ENCODE assay signal across 3 cellular contexts in genomic region chr1:25682059-25682601, GRCh38.
A peak's percentile ranks its signal among the peaks of the same experiment; 100 is the strongest.
TF ChIP-seq lines count a peak whose summit lies in the region.

No MANE protein-coding gene starts in this region.

TF ChIP-seq in liver, 16 proteins besides CTCF, POLR2A, EP300 and RAD21 (continued from another document):
- TF ChIP-seq, protein P1, sequence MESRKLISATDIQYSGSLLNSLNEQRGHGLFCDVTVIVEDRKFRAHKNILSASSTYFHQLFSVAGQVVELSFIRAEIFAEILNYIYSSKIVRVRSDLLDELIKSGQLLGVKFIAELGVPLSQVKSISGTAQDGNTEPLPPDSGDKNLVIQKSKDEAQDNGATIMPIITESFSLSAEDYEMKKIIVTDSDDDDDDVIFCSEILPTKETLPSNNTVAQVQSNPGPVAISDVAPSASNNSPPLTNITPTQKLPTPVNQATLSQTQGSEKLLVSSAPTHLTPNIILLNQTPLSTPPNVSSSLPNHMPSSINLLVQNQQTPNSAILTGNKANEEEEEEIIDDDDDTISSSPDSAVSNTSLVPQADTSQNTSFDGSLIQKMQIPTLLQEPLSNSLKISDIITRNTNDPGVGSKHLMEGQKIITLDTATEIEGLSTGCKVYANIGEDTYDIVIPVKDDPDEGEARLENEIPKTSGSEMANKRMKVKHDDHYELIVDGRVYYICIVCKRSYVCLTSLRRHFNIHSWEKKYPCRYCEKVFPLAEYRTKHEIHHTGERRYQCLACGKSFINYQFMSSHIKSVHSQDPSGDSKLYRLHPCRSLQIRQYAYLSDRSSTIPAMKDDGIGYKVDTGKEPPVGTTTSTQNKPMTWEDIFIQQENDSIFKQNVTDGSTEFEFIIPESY (IDR thresholded peaks at IDR 0.05), result no peak
- TF ChIP-seq HNF4G (IDR thresholded peaks at IDR 0.05) (no peak), TAF1 (conservative IDR thresholded peaks at IDR 0.05) (no peak), GABPA (IDR thresholded peaks at IDR 0.05 in 1 of 2, conservative IDR thresholded peaks at IDR 0.05 in 1 of 2) (no peak), ATF3 (IDR thresholded peaks at IDR 0.05) (peak; percentile 67), FOXA2 (IDR thresholded peaks at IDR 0.05) (no peak)
- TF ChIP-seq, protein P2, sequence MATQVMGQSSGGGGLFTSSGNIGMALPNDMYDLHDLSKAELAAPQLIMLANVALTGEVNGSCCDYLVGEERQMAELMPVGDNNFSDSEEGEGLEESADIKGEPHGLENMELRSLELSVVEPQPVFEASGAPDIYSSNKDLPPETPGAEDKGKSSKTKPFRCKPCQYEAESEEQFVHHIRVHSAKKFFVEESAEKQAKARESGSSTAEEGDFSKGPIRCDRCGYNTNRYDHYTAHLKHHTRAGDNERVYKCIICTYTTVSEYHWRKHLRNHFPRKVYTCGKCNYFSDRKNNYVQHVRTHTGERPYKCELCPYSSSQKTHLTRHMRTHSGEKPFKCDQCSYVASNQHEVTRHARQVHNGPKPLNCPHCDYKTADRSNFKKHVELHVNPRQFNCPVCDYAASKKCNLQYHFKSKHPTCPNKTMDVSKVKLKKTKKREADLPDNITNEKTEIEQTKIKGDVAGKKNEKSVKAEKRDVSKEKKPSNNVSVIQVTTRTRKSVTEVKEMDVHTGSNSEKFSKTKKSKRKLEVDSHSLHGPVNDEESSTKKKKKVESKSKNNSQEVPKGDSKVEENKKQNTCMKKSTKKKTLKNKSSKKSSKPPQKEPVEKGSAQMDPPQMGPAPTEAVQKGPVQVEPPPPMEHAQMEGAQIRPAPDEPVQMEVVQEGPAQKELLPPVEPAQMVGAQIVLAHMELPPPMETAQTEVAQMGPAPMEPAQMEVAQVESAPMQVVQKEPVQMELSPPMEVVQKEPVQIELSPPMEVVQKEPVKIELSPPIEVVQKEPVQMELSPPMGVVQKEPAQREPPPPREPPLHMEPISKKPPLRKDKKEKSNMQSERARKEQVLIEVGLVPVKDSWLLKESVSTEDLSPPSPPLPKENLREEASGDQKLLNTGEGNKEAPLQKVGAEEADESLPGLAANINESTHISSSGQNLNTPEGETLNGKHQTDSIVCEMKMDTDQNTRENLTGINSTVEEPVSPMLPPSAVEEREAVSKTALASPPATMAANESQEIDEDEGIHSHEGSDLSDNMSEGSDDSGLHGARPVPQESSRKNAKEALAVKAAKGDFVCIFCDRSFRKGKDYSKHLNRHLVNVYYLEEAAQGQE (IDR thresholded peaks at IDR 0.05), result no peak

TF ChIP-seq in HepG2, 621 proteins besides CTCF, POLR2A, EP300 and RAD21 (continued from another document and continues in another):
- TF ChIP-seq, protein P3, sequence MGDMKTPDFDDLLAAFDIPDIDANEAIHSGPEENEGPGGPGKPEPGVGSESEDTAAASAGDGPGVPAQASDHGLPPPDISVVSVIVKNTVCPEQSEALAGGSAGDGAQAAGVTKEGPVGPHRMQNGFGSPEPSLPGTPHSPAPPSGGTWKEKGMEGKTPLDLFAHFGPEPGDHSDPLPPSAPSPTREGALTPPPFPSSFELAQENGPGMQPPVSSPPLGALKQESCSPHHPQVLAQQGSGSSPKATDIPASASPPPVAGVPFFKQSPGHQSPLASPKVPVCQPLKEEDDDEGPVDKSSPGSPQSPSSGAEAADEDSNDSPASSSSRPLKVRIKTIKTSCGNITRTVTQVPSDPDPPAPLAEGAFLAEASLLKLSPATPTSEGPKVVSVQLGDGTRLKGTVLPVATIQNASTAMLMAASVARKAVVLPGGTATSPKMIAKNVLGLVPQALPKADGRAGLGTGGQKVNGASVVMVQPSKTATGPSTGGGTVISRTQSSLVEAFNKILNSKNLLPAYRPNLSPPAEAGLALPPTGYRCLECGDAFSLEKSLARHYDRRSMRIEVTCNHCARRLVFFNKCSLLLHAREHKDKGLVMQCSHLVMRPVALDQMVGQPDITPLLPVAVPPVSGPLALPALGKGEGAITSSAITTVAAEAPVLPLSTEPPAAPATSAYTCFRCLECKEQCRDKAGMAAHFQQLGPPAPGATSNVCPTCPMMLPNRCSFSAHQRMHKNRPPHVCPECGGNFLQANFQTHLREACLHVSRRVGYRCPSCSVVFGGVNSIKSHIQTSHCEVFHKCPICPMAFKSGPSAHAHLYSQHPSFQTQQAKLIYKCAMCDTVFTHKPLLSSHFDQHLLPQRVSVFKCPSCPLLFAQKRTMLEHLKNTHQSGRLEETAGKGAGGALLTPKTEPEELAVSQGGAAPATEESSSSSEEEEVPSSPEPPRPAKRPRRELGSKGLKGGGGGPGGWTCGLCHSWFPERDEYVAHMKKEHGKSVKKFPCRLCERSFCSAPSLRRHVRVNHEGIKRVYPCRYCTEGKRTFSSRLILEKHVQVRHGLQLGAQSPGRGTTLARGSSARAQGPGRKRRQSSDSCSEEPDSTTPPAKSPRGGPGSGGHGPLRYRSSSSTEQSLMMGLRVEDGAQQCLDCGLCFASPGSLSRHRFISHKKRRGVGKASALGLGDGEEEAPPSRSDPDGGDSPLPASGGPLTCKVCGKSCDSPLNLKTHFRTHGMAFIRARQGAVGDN (CRISPR knock-in tag; IDR thresholded peaks at IDR 0.05), result no peak
- TF ChIP-seq, protein P4, sequence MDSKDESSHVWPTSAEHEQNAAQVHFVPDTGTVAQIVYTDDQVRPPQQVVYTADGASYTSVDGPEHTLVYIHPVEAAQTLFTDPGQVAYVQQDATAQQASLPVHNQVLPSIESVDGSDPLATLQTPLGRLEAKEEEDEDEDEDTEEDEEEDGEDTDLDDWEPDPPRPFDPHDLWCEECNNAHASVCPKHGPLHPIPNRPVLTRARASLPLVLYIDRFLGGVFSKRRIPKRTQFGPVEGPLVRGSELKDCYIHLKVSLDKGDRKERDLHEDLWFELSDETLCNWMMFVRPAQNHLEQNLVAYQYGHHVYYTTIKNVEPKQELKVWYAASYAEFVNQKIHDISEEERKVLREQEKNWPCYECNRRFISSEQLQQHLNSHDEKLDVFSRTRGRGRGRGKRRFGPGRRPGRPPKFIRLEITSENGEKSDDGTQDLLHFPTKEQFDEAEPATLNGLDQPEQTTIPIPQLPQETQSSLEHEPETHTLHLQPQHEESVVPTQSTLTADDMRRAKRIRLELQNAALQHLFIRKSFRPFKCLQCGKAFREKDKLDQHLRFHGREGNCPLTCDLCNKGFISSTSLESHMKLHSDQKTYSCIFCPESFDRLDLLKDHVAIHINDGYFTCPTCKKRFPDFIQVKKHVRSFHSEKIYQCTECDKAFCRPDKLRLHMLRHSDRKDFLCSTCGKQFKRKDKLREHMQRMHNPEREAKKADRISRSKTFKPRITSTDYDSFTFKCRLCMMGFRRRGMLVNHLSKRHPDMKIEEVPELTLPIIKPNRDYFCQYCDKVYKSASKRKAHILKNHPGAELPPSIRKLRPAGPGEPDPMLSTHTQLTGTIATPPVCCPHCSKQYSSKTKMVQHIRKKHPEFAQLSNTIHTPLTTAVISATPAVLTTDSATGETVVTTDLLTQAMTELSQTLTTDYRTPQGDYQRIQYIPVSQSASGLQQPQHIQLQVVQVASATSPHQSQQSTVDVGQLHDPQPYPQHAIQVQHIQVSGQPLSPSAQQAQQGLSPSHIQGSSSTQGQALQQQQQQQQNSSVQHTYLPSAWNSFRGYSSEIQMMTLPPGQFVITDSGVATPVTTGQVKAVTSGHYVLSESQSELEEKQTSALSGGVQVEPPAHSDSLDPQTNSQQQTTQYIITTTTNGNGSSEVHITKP (CRISPR knock-in tag; IDR thresholded peaks at IDR 0.05; ENCODE audit: low read depth), result no peak
- no peak for TF ChIP-seq ZSCAN20 (CRISPR knock-in tag; IDR thresholded peaks at IDR 0.05; ENCODE audit: borderline replicate concordance)
- no peak for TF ChIP-seq ATF6 (CRISPR knock-in tag; conservative IDR thresholded peaks at IDR 0.05)
- TF ChIP-seq, protein P5, sequence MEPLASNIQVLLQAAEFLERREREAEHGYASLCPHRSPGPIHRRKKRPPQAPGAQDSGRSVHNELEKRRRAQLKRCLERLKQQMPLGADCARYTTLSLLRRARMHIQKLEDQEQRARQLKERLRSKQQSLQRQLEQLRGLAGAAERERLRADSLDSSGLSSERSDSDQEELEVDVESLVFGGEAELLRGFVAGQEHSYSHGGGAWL (CRISPR knock-in tag; IDR thresholded peaks at IDR 0.05), result no peak
- TF ChIP-seq HHEX (CRISPR knock-in tag; IDR thresholded peaks at IDR 0.05), result no peak
- TF ChIP-seq CBX1 (IDR thresholded peaks at IDR 0.05; ENCODE audit: low read depth), result no peak
- no peak for TF ChIP-seq ZBTB20 (CRISPR knock-in tag; IDR thresholded peaks at IDR 0.05; ENCODE audit: borderline replicate concordance, low read depth)
- TF ChIP-seq HCFC1 (IDR thresholded peaks at IDR 0.05; ENCODE audit: low read depth, low read length), result no peak

TF ChIP-seq in GM23338, 12 proteins besides CTCF, POLR2A, EP300 and RAD21 (continued from another document):
- no peak for TF ChIP-seq ETS1 (IDR thresholded peaks at IDR 0.05)
- TF ChIP-seq EZH2phosphoT487 (IDR thresholded peaks at IDR 0.05; ENCODE audit: unreplicated experiment), result no peak
- TF ChIP-seq CREB1 (CRISPR knock-in tag; IDR thresholded peaks at IDR 0.05; ENCODE audit: low read depth), result no peak
- no peak for TF ChIP-seq EZH2 (IDR thresholded peaks at IDR 0.05; ENCODE audit: low read depth, unreplicated experiment)
